Comparison of ENCODE assay signal across 13 cellular contexts in genomic region chr1:183817576-183818288, GRCh38. TPM values are rescaled to one million over a fixed set of nuclear protein-coding genes. Genes with fewer than 3 reads are reported as not detected.
DNase-seq lines count a peak whose midpoint lies in the region; ATAC-seq and TF ChIP-seq lines count a peak whose summit lies in the region.
"Had no signal": no experiment of that assay in that cellular context is flagged by ENCODE, and none has a peak within 500 bp of the region (broad histone marks: within the 10 kb centered on the region; RNA-seq: fewer than 3 reads in every experiment).

No MANE protein-coding gene starts in this region.

- peaks cover 80% of the 10 kb centered on the region for H3K4me1 Mint-ChIP-seq in endothelial cell (ENCODE audit: unreplicated experiment)
- H3K4me1 Mint-ChIP-seq: activated B cell treated with CpG ODN at 0.5 μM for 24 hours had no signal

- H3K27ac ChIP-seq in cardiac muscle cell, result peak overlapping the region; percentile 87
- peak overlapping the region; percentile 7 for H3K27ac ChIP-seq in muscle layer of duodenum (ENCODE audit: low read length)
- peak overlapping the region; percentile 4 to 42 for H3K27ac ChIP-seq in uterus

- peaks cover 60% of the 10 kb centered on the region for H3K4me1 ChIP-seq in cardiac muscle cell (ENCODE audit: low read depth)
- peaks cover 7 to 32% of the 10 kb centered on the region in 2 donors for H3K4me1 ChIP-seq in muscle layer of duodenum (ENCODE audit: control insufficient read depth in 1 of 2, insufficient read depth in 2 of 2, low read length in 2 of 2)
- peaks cover 0 to 3% of the 10 kb centered on the region in 2 donors for H3K4me1 ChIP-seq in uterus

- TF ChIP-seq POLR2A in uterus (IDR thresholded peaks at IDR 0.05), result no peak
- no peak for TF ChIP-seq POLR2A in GM18505 (IDR thresholded peaks at IDR 0.05; ENCODE audit: borderline replicate concordance, extremely low read depth, insufficient read depth, insufficient read length)

- H3K36me3 ChIP-seq in cardiac muscle cell (no peaks in the 10 kb centered on the region), muscle layer of duodenum (ENCODE audit: control insufficient read depth in 1 of 2, insufficient read depth in 2 of 2, low read length in 2 of 2) (no peaks in the 10 kb centered on the region), uterus (no peaks in the 10 kb centered on the region)
- H3K36me3 ChIP-seq: adrenal gland had no signal

- no peaks in the 10 kb centered on the region for H3K9me3 Mint-ChIP-seq in endothelial cell (ENCODE audit: unreplicated experiment)
- H3K9me3 Mint-ChIP-seq: activated B cell treated with CpG ODN at 0.5 μM for 24 hours; effector memory CD8-positive, alpha-beta T cell had no signal

- H3K9me3 ChIP-seq in cardiac muscle cell (ENCODE audit: low read depth) (no peaks in the 10 kb centered on the region), muscle layer of duodenum (ENCODE audit: control insufficient read depth in 1 of 2, low read length in 2 of 2) (no peaks in the 10 kb centered on the region), uterus (no peaks in the 10 kb centered on the region)
- H3K9me3 ChIP-seq: adrenal gland, SK-N-SH had no signal

- H3K27me3 Mint-ChIP-seq in endothelial cell (ENCODE audit: unreplicated experiment), result peaks cover 2% of the 10 kb centered on the region
- H3K27me3 Mint-ChIP-seq: activated B cell treated with CpG ODN at 0.5 μM for 24 hours; effector memory CD8-positive, alpha-beta T cell had no signal

- ATAC-seq in left ventricle myocardium superior, result no peak
- no peak for ATAC-seq in GM18505 (IDR thresholded peaks at IDR 0.05; ENCODE audit: unreplicated experiment)
- ATAC-seq: effector memory CD8-positive, alpha-beta T cell had no signal

- intact Hi-C loops in left ventricle myocardium superior (cut with micrococcal nuclease), result no loop called here
- intact Hi-C loops in uterus (cut with DNase I; ENCODE audit: low total_unique reads), result no loop called here

- H3K4me3 ChIP-seq in cardiac muscle cell (no peak overlapping the region), muscle layer of duodenum (ENCODE audit: low read depth in 1 of 2, low read length in 2 of 2) (peak overlapping the region in 1 of 2 donors; percentile 0), uterus (no peak overlapping the region)
- H3K4me3 ChIP-seq: adrenal gland had no signal

- H3K27ac Mint-ChIP-seq in endothelial cell (ENCODE audit: unreplicated experiment), result peak overlapping the region; percentile 92
- H3K27ac Mint-ChIP-seq: activated B cell treated with CpG ODN at 0.5 μM for 24 hours; effector memory CD8-positive, alpha-beta T cell had no signal

- peak overlapping the region; percentile 81 for H3K4me3 Mint-ChIP-seq in endothelial cell (ENCODE audit: unreplicated experiment)
- H3K4me3 Mint-ChIP-seq: activated B cell treated with CpG ODN at 0.5 μM for 24 hours; effector memory CD8-positive, alpha-beta T cell had no signal

- H3K36me3 Mint-ChIP-seq in endothelial cell (ENCODE audit: low read depth, unreplicated experiment), result peaks cover 7% of the 10 kb centered on the region

- H3K27me3 ChIP-seq in cardiac muscle cell (no peaks in the 10 kb centered on the region), muscle layer of duodenum (ENCODE audit: low read depth, low read length) (no peaks in the 10 kb centered on the region), uterus (no peaks in the 10 kb centered on the region)
- H3K27me3 ChIP-seq: adrenal gland had no signal

- TF ChIP-seq CTCF in cardiac muscle cell (IDR thresholded peaks at IDR 0.05; ENCODE audit: low read depth, low read length) (no peak), endothelial cell (IDR thresholded peaks at IDR 0.05; ENCODE audit: unreplicated experiment) (no peak), uterus (IDR thresholded peaks at IDR 0.05) (no peak)

- no peak for DNase-seq in cardiac muscle cell (ENCODE audit: low read depth in 1 of 2, low spot score in 1 of 2)
- DNase-seq in left ventricle myocardium superior, result no peak
- DNase-seq in endothelial cell (ENCODE audit: low spot score), result no peak
- no peak for DNase-seq in uterus
- DNase-seq in ACHN, result no peak
- no peak for DNase-seq in kidney glomerular epithelial cell (lab: John Stamatoyannopoulos, UW)
- DNase-seq: activated B cell treated with CpG ODN at 0.5 μM for 24 hours; adrenal gland; effector memory CD8-positive, alpha-beta T cell; NCI-H187; SK-N-SH had no signal

- in situ Hi-C loops in ACHN (cut with HindIII; ENCODE audit: low pct_ligation_motif_present, low pct_unique_long_range_greater_than_20kb, low sequenced_read_pairs), result no loop called here

RNA-seq across cellular contexts. Expression of gene RGL1, which starts 12.8 kb away (rescaled TPM):
- total RNA-seq in cardiac muscle cell (20.6 and 22.8 TPM in 2 replicates), left ventricle myocardium superior (18.5 TPM), endothelial cell (ENCODE audit: unreplicated experiment) (60.7 TPM), uterus (10 to 100 TPM in 2 of 4 donors, 1 to 10 TPM in 2; 6.9 to 92.9 (median 16.3) TPM)
- 21.6 and 24.1 TPM in 2 replicates for polyA plus RNA-seq in cardiac muscle cell

Comparison
In these comparisons a context has a peak if more than half of its experiments do, and no peak if none do; other contexts are left out.
1. H3K27ac ChIP-seq: peak in every context shown above with its lines; median percentile 87 in cardiac muscle cell; 23 in uterus; 7 in muscle layer of duodenum.